24 cellular contexts compared by ENCODE assay signal in the genomic region with DNA sequence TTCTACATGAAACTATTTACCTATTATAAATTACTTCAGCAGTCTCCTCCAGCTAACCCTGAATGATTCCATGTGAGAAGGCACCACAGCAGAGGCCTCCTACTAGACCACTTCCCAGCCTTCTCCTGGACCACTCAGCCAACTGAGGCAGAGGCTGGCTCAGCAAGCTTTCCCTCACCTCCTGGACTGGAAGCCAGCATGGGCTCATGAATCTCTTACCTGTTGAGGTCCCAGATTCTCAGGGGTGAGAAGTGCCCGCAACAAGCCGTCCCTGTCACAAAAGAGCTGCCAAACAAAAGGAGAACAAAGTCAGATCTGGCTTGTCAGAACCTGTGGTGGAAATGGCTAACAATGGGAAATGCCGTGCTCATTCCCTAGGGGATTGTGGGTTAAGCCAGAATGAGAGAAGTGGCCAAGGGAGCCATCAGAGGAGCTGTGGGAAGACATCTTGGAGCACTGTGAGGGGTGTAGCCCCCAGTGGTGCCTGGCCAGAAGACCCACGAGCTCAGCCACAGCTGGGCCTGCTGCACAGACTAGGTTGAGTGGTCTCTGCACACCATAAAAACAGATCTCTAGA. TPM values are rescaled to one million over a fixed set of nuclear protein-coding genes. Genes with fewer than 3 reads are reported as not detected.
DNase-seq lines count a peak whose midpoint lies in the region; ATAC-seq and TF ChIP-seq lines count a peak whose summit lies in the region.
"Had no signal": no experiment of that assay in that cellular context is flagged by ENCODE, and none has a peak within 500 bp of the region (broad histone marks: within the 10 kb centered on the region; RNA-seq: fewer than 3 reads in every experiment).

No MANE protein-coding gene starts in this region.

- H3K36me3 Mint-ChIP-seq in natural killer cell, result peaks cover 8% of the 10 kb centered on the region
- peaks cover 5% of the 10 kb centered on the region for H3K36me3 Mint-ChIP-seq in natural killer cell treated with Interleukin-12 subunit alpha and Interleukin-12 subunit beta and Interleukin-15 and Interleukin-18, amount 100 ng/mL, for 72 hours
- peaks cover 77% of the 10 kb centered on the region for H3K36me3 Mint-ChIP-seq in activated B cell treated with CpG ODN at 0.5 μM for 24 hours (ENCODE audit: low read depth)

- no peaks in the 10 kb centered on the region for H3K9me3 Mint-ChIP-seq in natural killer cell
- H3K9me3 Mint-ChIP-seq in natural killer cell treated with Interleukin-12 subunit alpha and Interleukin-12 subunit beta and Interleukin-15 and Interleukin-18, amount 100 ng/mL, for 72 hours, result no peaks in the 10 kb centered on the region
- H3K9me3 Mint-ChIP-seq in activated B cell treated with CpG ODN at 0.5 μM for 24 hours, result no peaks in the 10 kb centered on the region
- H3K9me3 Mint-ChIP-seq: activated naive CD8-positive, alpha-beta T cell treated with anti-CD3 and anti-CD28 coated beads, Interleukin-2, amount 50 U/mL, for 24 hours; activated T-helper 17 cell treated with anti-CD3 and anti-CD28 coated beads, Interleukin-2, amount 50 U/mL, for 72 hours; neural crest cell had no signal

- peak overlapping the region; percentile 54 to 79 for H3K27ac Mint-ChIP-seq in natural killer cell
- H3K27ac Mint-ChIP-seq in natural killer cell treated with Interleukin-12 subunit alpha and Interleukin-12 subunit beta and Interleukin-15 and Interleukin-18, amount 100 ng/mL, for 72 hours, result peak overlapping the region in 1 of 2 donors; percentile 60
- peak overlapping the region; percentile 50 for H3K27ac Mint-ChIP-seq in activated B cell treated with CpG ODN at 0.5 μM for 24 hours
- H3K27ac Mint-ChIP-seq: activated CD4-positive, alpha-beta T cell treated with anti-CD3 and anti-CD28 coated beads for 36 hours; activated naive CD8-positive, alpha-beta T cell treated with anti-CD3 and anti-CD28 coated beads, Interleukin-2, amount 50 U/mL, for 24 hours; mesothelial cell of epicardium; progenitor cell of endocrine pancreas had no signal

- H3K4me3 Mint-ChIP-seq in natural killer cell (no peak overlapping the region), activated B cell treated with CpG ODN at 0.5 μM for 24 hours (no peak overlapping the region)
- no peak overlapping the region for H3K4me3 Mint-ChIP-seq in natural killer cell treated with Interleukin-12 subunit alpha and Interleukin-12 subunit beta and Interleukin-15 and Interleukin-18, amount 100 ng/mL, for 72 hours
- H3K4me3 Mint-ChIP-seq: activated CD4-positive, alpha-beta T cell treated with anti-CD3 and anti-CD28 coated beads for 36 hours; activated naive CD8-positive, alpha-beta T cell treated with anti-CD3 and anti-CD28 coated beads, Interleukin-2, amount 50 U/mL, for 24 hours; activated T-helper 17 cell treated with anti-CD3 and anti-CD28 coated beads, Interleukin-2, amount 50 U/mL, for 72 hours; mesothelial cell of epicardium; neural crest cell had no signal

- H3K27ac ChIP-seq in A673 (ENCODE audit: low read depth, low read length, poor library complexity, severe bottlenecking), result no peak overlapping the region
- H3K27ac ChIP-seq: body of pancreas, stomach, upper lobe of left lung had no signal

- peaks cover 20 to 30% of the 10 kb centered on the region in 2 donors for H3K4me1 Mint-ChIP-seq in natural killer cell
- peaks cover 11 to 26% of the 10 kb centered on the region in 2 donors for H3K4me1 Mint-ChIP-seq in natural killer cell treated with Interleukin-12 subunit alpha and Interleukin-12 subunit beta and Interleukin-15 and Interleukin-18, amount 100 ng/mL, for 72 hours (ENCODE audit: low read depth in 2 of 2)
- peaks cover 12% of the 10 kb centered on the region for H3K4me1 Mint-ChIP-seq in activated B cell treated with CpG ODN at 0.5 μM for 24 hours
- H3K4me1 Mint-ChIP-seq: activated CD4-positive, alpha-beta T cell treated with anti-CD3 and anti-CD28 coated beads for 36 hours; activated naive CD8-positive, alpha-beta T cell treated with anti-CD3 and anti-CD28 coated beads, Interleukin-2, amount 50 U/mL, for 24 hours; mesothelial cell of epicardium had no signal

- no peak for ATAC-seq in natural killer cell
- no peak for ATAC-seq in natural killer cell treated with Interleukin-12 subunit alpha and Interleukin-12 subunit beta and Interleukin-15 and Interleukin-18, amount 100 ng/mL, for 72 hours
- ATAC-seq in activated B cell treated with CpG ODN at 0.5 μM for 24 hours (ENCODE audit: low read depth), result no peak
- ATAC-seq: activated CD4-positive, alpha-beta T cell treated with anti-CD3 and anti-CD28 coated beads for 36 hours; activated naive CD8-positive, alpha-beta T cell treated with anti-CD3 and anti-CD28 coated beads, Interleukin-2, amount 50 U/mL, for 24 hours; activated T-helper 17 cell treated with anti-CD3 and anti-CD28 coated beads, Interleukin-2, amount 50 U/mL, for 72 hours; body of pancreas; HCT116; left colon; Right ventricle myocardium inferior had no signal

- BruUV-seq in A673 (replicated peaks; lab: Mats Ljungman, UMichigan), result no TSS peak

- intact Hi-C loops in natural killer cell (cut with micrococcal nuclease), result no loop called here
- intact Hi-C loops in activated B cell treated with CpG ODN at 0.5 μM for 24 hours (cut with micrococcal nuclease), result no loop called here
- intact Hi-C loops in A673 (cut with micrococcal nuclease; ENCODE audit: unreplicated experiment), result no loop called here

- H3K27me3 Mint-ChIP-seq in natural killer cell (ENCODE audit: low read depth in 2 of 2) (no peaks in the 10 kb centered on the region), activated B cell treated with CpG ODN at 0.5 μM for 24 hours (no peaks in the 10 kb centered on the region)
- H3K27me3 Mint-ChIP-seq in natural killer cell treated with Interleukin-12 subunit alpha and Interleukin-12 subunit beta and Interleukin-15 and Interleukin-18, amount 100 ng/mL, for 72 hours, result no peaks in the 10 kb centered on the region
- H3K27me3 Mint-ChIP-seq: activated CD4-positive, alpha-beta T cell treated with anti-CD3 and anti-CD28 coated beads for 36 hours; activated naive CD8-positive, alpha-beta T cell treated with anti-CD3 and anti-CD28 coated beads, Interleukin-2, amount 50 U/mL, for 24 hours; activated T-helper 17 cell treated with anti-CD3 and anti-CD28 coated beads, Interleukin-2, amount 50 U/mL, for 72 hours; progenitor cell of endocrine pancreas had no signal

- POLR2A ChIA-PET in activated B cell treated with CpG ODN at 0.5 μM for 24 hours (lab: Charles Lee) (no interaction called here), A673 (lab: Charles Lee; ENCODE audit: low non-redundant PET) (no interaction called here)

- H3K9me3 ChIP-seq in A673 (ENCODE audit: low read depth, low read length, poor library complexity, severe bottlenecking), result no peaks in the 10 kb centered on the region
- H3K9me3 ChIP-seq: body of pancreas, stomach, upper lobe of left lung had no signal

- no peak overlapping the region for H3K4me3 ChIP-seq in fibroblast of pulmonary artery (replicated peaks; ENCODE audit: low read depth, low read length)
- H3K4me3 ChIP-seq in A673 (ENCODE audit: low read depth, low read length, poor library complexity, severe bottlenecking), result no peak overlapping the region
- H3K4me3 ChIP-seq: body of pancreas, skin epidermis, stomach, upper lobe of left lung had no signal

- TF ChIP-seq CTCF in natural killer cell (IDR thresholded peaks at IDR 0.05) (no peak), activated B cell treated with CpG ODN at 0.5 μM for 24 hours (IDR thresholded peaks at IDR 0.05) (no peak), fibroblast of pulmonary artery (IDR thresholded peaks at IDR 0.05; ENCODE audit: low read length, missing control alignments) (no peak), A673 (conservative IDR thresholded peaks at IDR 0.05; ENCODE audit: low read depth, low read length) (no peak)

- CTCF ChIA-PET in activated B cell treated with CpG ODN at 0.5 μM for 24 hours (lab: Charles Lee), result no interaction called here
- CTCF ChIA-PET in A673 (lab: Charles Lee), result no interaction called here

- no peaks in the 10 kb centered on the region for H3K27me3 ChIP-seq in A673 (replicated peaks; ENCODE audit: insufficient read depth, low read depth, low read length, poor library complexity)
- H3K27me3 ChIP-seq: body of pancreas, stomach, upper lobe of left lung had no signal

- H3K4me1 ChIP-seq in A673 (ENCODE audit: insufficient read depth, low read length, poor library complexity, severe bottlenecking), result no peaks in the 10 kb centered on the region
- H3K4me1 ChIP-seq: body of pancreas, stomach, upper lobe of left lung had no signal

- DNase-seq in natural killer cell (no peak), activated B cell treated with CpG ODN at 0.5 μM for 24 hours (no peak), fibroblast of pulmonary artery (ENCODE audit: low read depth) (peak; percentile 20), stromal cell of bone marrow (ENCODE audit: low read depth) (peak; percentile 2), A673 (ENCODE audit: low spot score) (no peak), NCI-H2196 treated with DMSO at 0.1 percent for 48 hours (lab: John Stamatoyannopoulos, UW; ENCODE audit: unreplicated experiment) (no peak), dedifferentiated amniotic fluid mesenchymal stem cell (ENCODE audit: extremely low spot score) (no peak)
- DNase-seq in natural killer cell treated with Interleukin-12 subunit alpha and Interleukin-12 subunit beta and Interleukin-15 and Interleukin-18, amount 100 ng/mL, for 72 hours (ENCODE audit: low spot score), result no peak
- DNase-seq: activated CD4-positive, alpha-beta T cell treated with anti-CD3 and anti-CD28 coated beads for 36 hours; activated naive CD8-positive, alpha-beta T cell treated with anti-CD3 and anti-CD28 coated beads, Interleukin-2, amount 50 U/mL, for 24 hours; body of pancreas; left colon; NCI-H1092 treated with DMSO at 0.1 percent for 48 hours; NCI-H2029; NCI-H524; stomach; upper lobe of left lung had no signal

- H3K36me3 ChIP-seq in A673 (ENCODE audit: insufficient read depth, low read length, poor library complexity, severe bottlenecking), result no peaks in the 10 kb centered on the region

RNA-seq across cellular contexts. Expression of a gene that starts 36.5 kb away (rescaled TPM):
- total RNA-seq in natural killer cell, result 1 to 10 TPM in 1 of 3 donors, under 1 TPM in 2; 0.72 to 1.0 (median 0.83) TPM
- total RNA-seq in natural killer cell treated with Interleukin-12 subunit alpha and Interleukin-12 subunit beta and Interleukin-15 and Interleukin-18, amount 100 ng/mL, for 72 hours, result 10 to 100 TPM in 1 of 2 donors, 1 to 10 TPM in 1; 8.2 to 11.2 TPM
- 2.3 and 2.9 TPM in 2 replicates for total RNA-seq in activated B cell treated with CpG ODN at 0.5 μM for 24 hours
- 32.5 and 35.4 TPM in 2 replicates for total RNA-seq in A673 (2021)

RNA-seq across cellular contexts. Expression of a gene that starts 36.6 kb away (rescaled TPM):
- total RNA-seq in natural killer cell (10 to 100 TPM; 22.8 to 31.4 (median 26.1) TPM), activated B cell treated with CpG ODN at 0.5 μM for 24 hours (35.0 and 39.5 TPM in 2 replicates), A673 (2021) (27.2 and 30.6 TPM in 2 replicates)
- 10 to 100 TPM; 27.6 to 37.3 TPM for total RNA-seq in natural killer cell treated with Interleukin-12 subunit alpha and Interleukin-12 subunit beta and Interleukin-15 and Interleukin-18, amount 100 ng/mL, for 72 hours

Comparison
In these comparisons a context has a peak if more than half of its experiments do, and no peak if none do; other contexts are left out.
1. DNase-seq: peak in fibroblast of pulmonary artery (single experiment) and stromal cell of bone marrow (single experiment); none in natural killer cell (single experiment), natural killer cell treated with Interleukin-12 subunit alpha and Interleukin-12 subunit beta and Interleukin-15 and Interleukin-18, amount 100 ng/mL, for 72 hours (single experiment), activated B cell treated with CpG ODN at 0.5 μM for 24 hours (single experiment), A673 (single experiment), NCI-H2196 treated with DMSO at 0.1 percent for 48 hours (single experiment) and dedifferentiated amniotic fluid mesenchymal stem cell (single experiment).